Comparison of ENCODE assay signal across 20 cellular contexts in the genomic region with DNA sequence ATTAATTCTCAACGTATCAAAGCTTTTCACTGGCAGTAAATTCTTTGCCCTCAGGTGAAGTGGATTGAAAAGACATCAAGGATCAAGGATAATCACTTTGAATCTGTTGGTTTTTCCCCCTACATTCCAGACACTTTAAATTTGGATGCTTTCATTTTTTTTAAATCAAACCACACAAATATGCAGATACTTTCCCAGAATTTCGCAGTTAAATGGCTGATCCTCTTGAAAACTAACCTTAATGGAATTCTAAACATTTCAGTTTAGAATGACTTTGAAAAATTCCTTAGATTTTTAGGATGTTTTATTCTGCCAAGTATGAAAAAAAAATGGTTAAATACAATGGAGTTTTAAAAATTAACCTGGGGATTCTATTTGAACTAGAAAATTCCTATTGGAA.
DNase-seq lines count a peak whose midpoint lies in the region; ATAC-seq and TF ChIP-seq lines count a peak whose summit lies in the region.
"Had no signal": no experiment of that assay in that cellular context is flagged by ENCODE, and none has a peak within 500 bp of the region (broad histone marks: within the 10 kb centered on the region; RNA-seq: fewer than 3 reads in every experiment).

No MANE protein-coding gene starts in this region.

- H2AFZ ChIP-seq in IMR-90 (replicated peaks; ENCODE audit: low read length, poor library complexity): no peak overlapping the region
- H2AFZ ChIP-seq in neuronal stem cell (ENCODE audit: low read length): no peak overlapping the region

- H2BK12ac ChIP-seq in neuronal stem cell (ENCODE audit: low read length): no peak overlapping the region

- intact Hi-C loops in IMR-90 (cut with micrococcal nuclease): no loop called here

- H3K4me1 ChIP-seq in IMR-90 (ENCODE audit: control insufficient read depth, insufficient read depth, low read length) (peaks cover 16% of the 10 kb centered on the region), neuronal stem cell (ENCODE audit: control insufficient read depth in 2 of 2, insufficient read depth in 1 of 2, low read depth in 1 of 2, low read length in 2 of 2) (peaks cover 0 to 2% of the 10 kb centered on the region in 2 donors)
- H3K4me1 ChIP-seq: left ventricle myocardium inferior had no signal

- in situ Hi-C loops in IMR-90 (cut with MboI; ENCODE audit: low sequenced_read_pairs): no loop called here

- H3K4me1 Mint-ChIP-seq in stimulated activated naive CD8-positive, alpha-beta T cell treated with anti-CD3 and anti-CD28 coated beads, Interleukin-15, amount 100 ng/mL, for 72 hours: no peaks in the 10 kb centered on the region
- H3K4me1 Mint-ChIP-seq: activated naive CD4-positive, alpha-beta T cell treated with anti-CD3 and anti-CD28 coated beads, Interleukin-2, amount 50 U/mL, for 24 hours; central memory CD8-positive, alpha-beta T cell had no signal

- dilution Hi-C loops in IMR-90 (cut with HindIII; ENCODE audit: low sequenced_read_pairs, unreplicated experiment): no loop called here

- H3K18ac ChIP-seq in IMR-90 (ENCODE audit: low read depth, low read length) (peak overlapping the region; percentile 81; the same call in 1 of the 2 replicates), neuronal stem cell (ENCODE audit: low read length) (no peak overlapping the region)

- H3K9me3 ChIP-seq in IMR-90 (ENCODE audit: control insufficient read depth, insufficient read depth, low read length): no peaks in the 10 kb centered on the region
- no peaks in the 10 kb centered on the region for H3K9me3 ChIP-seq in neuronal stem cell (replicated peaks in 1 of 2; ENCODE audit: control insufficient read depth in 2 of 2, insufficient read depth in 1 of 2, low read depth in 1 of 2, low read length in 2 of 2)
- H3K9me3 ChIP-seq: left ventricle myocardium inferior, thoracic aorta had no signal

- CTCF ChIA-PET in IMR-90 (lab: Yijun Ruan, JAX): interaction anchor here (0.8 to 4.1 kb wide), 4 partner anchors 9 to 325 kb away, joined by 3 to 15 read pairs (median 4); no protein-coding TSS in a partner anchor

- H4K20me1 ChIP-seq in IMR-90 (ENCODE audit: insufficient read depth, low read length): no peaks in the 10 kb centered on the region

- peak overlapping the region; percentile 75 for H2BK120ac ChIP-seq in IMR-90 (ENCODE audit: low read depth, low read length)
- no peak overlapping the region for H2BK120ac ChIP-seq in neuronal stem cell (ENCODE audit: low read depth, low read length)

- no peaks in the 10 kb centered on the region for H3K27me3 Mint-ChIP-seq in stimulated activated naive CD8-positive, alpha-beta T cell treated with anti-CD3 and anti-CD28 coated beads, Interleukin-15, amount 100 ng/mL, for 72 hours
- H3K27me3 Mint-ChIP-seq: activated naive CD4-positive, alpha-beta T cell treated with anti-CD3 and anti-CD28 coated beads, Interleukin-2, amount 50 U/mL, for 24 hours; central memory CD8-positive, alpha-beta T cell; natural killer cell treated with Interleukin-12 subunit alpha and Interleukin-12 subunit beta and Interleukin-15 and Interleukin-18, amount 100 ng/mL, for 72 hours had no signal

- H2BK20ac ChIP-seq in IMR-90 (ENCODE audit: low read depth, low read length): peak overlapping the region; percentile 85; the same call in 1 of the 2 replicates

- POLR2A ChIA-PET in IMR-90 (lab: Charles Lee; ENCODE audit: unreplicated experiment): interaction anchor here (0.5 kb wide), 1 partner anchor 291 kb away, joined by 8 read pairs; no protein-coding TSS in a partner anchor

- H3K36me3 ChIP-seq in IMR-90 (ENCODE audit: control insufficient read depth, insufficient read depth, low read length) (no peaks in the 10 kb centered on the region), neuronal stem cell (replicated peaks in 1 of 2; ENCODE audit: control insufficient read depth in 2 of 2, insufficient read depth in 2 of 2, low read length in 2 of 2) (no peaks in the 10 kb centered on the region)
- H3K36me3 ChIP-seq: left ventricle myocardium inferior, thoracic aorta had no signal

- H2AK9ac ChIP-seq in IMR-90 (replicated peaks; ENCODE audit: low read depth, low read length, poor library complexity): no peak overlapping the region

- peak overlapping the region; percentile 26; the same call in 1 of the 2 replicates for H3K23ac ChIP-seq in IMR-90 (ENCODE audit: low read depth, low read length)
- H3K23ac ChIP-seq in neuronal stem cell (ENCODE audit: low read depth, low read length, poor library complexity): no peak overlapping the region

- H3K27me3 ChIP-seq in IMR-90 (ENCODE audit: control insufficient read depth, insufficient read depth, low read length): no peaks in the 10 kb centered on the region
- H3K27me3 ChIP-seq in neuronal stem cell (ENCODE audit: control insufficient read depth in 3 of 3, insufficient read depth in 3 of 3, low read depth in 1 of 3, low read length in 3 of 3): no peaks in the 10 kb centered on the region

- H4K8ac ChIP-seq in IMR-90 (ENCODE audit: low read depth in 2 of 2, low read length in 2 of 2) (peak overlapping the region in 1 of 2 experiments; percentile 78; a peak in 3 of 4 replicates), neuronal stem cell (ENCODE audit: low read depth, low read length) (no peak overlapping the region)

- peak overlapping the region; percentile 67; the same call in 1 of the 2 replicates for H4K91ac ChIP-seq in IMR-90 (ENCODE audit: insufficient read depth, low read depth, low read length)
- no peak overlapping the region for H4K91ac ChIP-seq in neuronal stem cell (ENCODE audit: low read depth, low read length, poor library complexity)

- WGBS in IMR-90 (ENCODE audit: extremely low coverage in 2 of 2, insufficient read length in 1 of 2), 2 experiments: no CpG with 5 or more reads among the region's 2 CpGs
- WGBS in neuronal stem cell (ENCODE audit: extremely low coverage in 2 of 2, insufficient read length in 2 of 2, insufficient replicate concordance in 1 of 2), 2 donors: no CpG with 5 or more reads among the region's 2 CpGs

- no peak overlapping the region for H3K14ac ChIP-seq in IMR-90 (replicated peaks; ENCODE audit: low read depth, low read length)
- H3K14ac ChIP-seq in neuronal stem cell (ENCODE audit: low read length): no peak overlapping the region

- H3K27ac Mint-ChIP-seq in stimulated activated naive CD8-positive, alpha-beta T cell treated with anti-CD3 and anti-CD28 coated beads, Interleukin-15, amount 100 ng/mL, for 72 hours: no peak overlapping the region
- H3K27ac Mint-ChIP-seq: activated naive CD4-positive, alpha-beta T cell treated with anti-CD3 and anti-CD28 coated beads, Interleukin-2, amount 50 U/mL, for 24 hours; natural killer cell treated with Interleukin-12 subunit alpha and Interleukin-12 subunit beta and Interleukin-15 and Interleukin-18, amount 100 ng/mL, for 72 hours had no signal

- H2AK5ac ChIP-seq in IMR-90 (ENCODE audit: low read depth, low read length): no peak overlapping the region
- no peak overlapping the region for H2AK5ac ChIP-seq in neuronal stem cell (ENCODE audit: low read depth, low read length)

- no peak for TF ChIP-seq RAD21 in IMR-90 (IDR thresholded peaks at IDR 0.05; ENCODE audit: low read length)

- H3K4me3 ChIP-seq in IMR-90 (ENCODE audit: insufficient read depth, low read depth, low read length): no peak overlapping the region
- no peak overlapping the region for H3K4me3 ChIP-seq in cardiac fibroblast (replicated peaks in 1 of 2; ENCODE audit: low read depth in 2 of 2, low read length in 2 of 2)
- H3K4me3 ChIP-seq in neuronal stem cell (ENCODE audit: low read length in 2 of 2): no peak overlapping the region
- H3K4me3 ChIP-seq: left ventricle myocardium inferior, thoracic aorta had no signal

- H3K4me3 Mint-ChIP-seq in stimulated activated naive CD8-positive, alpha-beta T cell treated with anti-CD3 and anti-CD28 coated beads, Interleukin-15, amount 100 ng/mL, for 72 hours: no peak overlapping the region
- H3K4me3 Mint-ChIP-seq: activated naive CD4-positive, alpha-beta T cell treated with anti-CD3 and anti-CD28 coated beads, Interleukin-2, amount 50 U/mL, for 24 hours; central memory CD8-positive, alpha-beta T cell; natural killer cell treated with Interleukin-12 subunit alpha and Interleukin-12 subunit beta and Interleukin-15 and Interleukin-18, amount 100 ng/mL, for 72 hours had no signal

- no peaks in the 10 kb centered on the region for H3K79me1 ChIP-seq in IMR-90 (ENCODE audit: low read depth in 1 of 2, low read length in 2 of 2)
- no peaks in the 10 kb centered on the region for H3K79me1 ChIP-seq in neuronal stem cell (ENCODE audit: low read depth, low read length)

- BruUV-seq in IMR-90 (replicated peaks; lab: Mats Ljungman, UMichigan): no TSS peak

- peak; percentile 44; the same call in 1 of the 2 replicates for ATAC-seq in IMR-90 (ENCODE audit: low read depth)
- no peak for ATAC-seq in esophagus mucosa
- no peak for ATAC-seq in stimulated activated naive CD8-positive, alpha-beta T cell treated with anti-CD3 and anti-CD28 coated beads, Interleukin-15, amount 100 ng/mL, for 72 hours
- ATAC-seq: natural killer cell treated with Interleukin-12 subunit alpha and Interleukin-12 subunit beta and Interleukin-15 and Interleukin-18, amount 100 ng/mL, for 72 hours; right cardiac atrium had no signal

- no peak overlapping the region for H3K27ac ChIP-seq in IMR-90 (ENCODE audit: insufficient read depth, low read length)
- H3K27ac ChIP-seq in neuronal stem cell (replicated peaks; ENCODE audit: low read length): no peak overlapping the region
- H3K27ac ChIP-seq: left ventricle myocardium inferior, thoracic aorta had no signal

- peaks cover 10% of the 10 kb centered on the region for H3K9me1 ChIP-seq in IMR-90 (ENCODE audit: insufficient read depth, low read length)

- H3K9me3 Mint-ChIP-seq in stimulated activated naive CD8-positive, alpha-beta T cell treated with anti-CD3 and anti-CD28 coated beads, Interleukin-15, amount 100 ng/mL, for 72 hours: no peaks in the 10 kb centered on the region
- H3K9me3 Mint-ChIP-seq: central memory CD8-positive, alpha-beta T cell; natural killer cell treated with Interleukin-12 subunit alpha and Interleukin-12 subunit beta and Interleukin-15 and Interleukin-18, amount 100 ng/mL, for 72 hours had no signal

- H3K4me2 ChIP-seq in IMR-90 (ENCODE audit: low read depth, low read length) (peak overlapping the region; percentile 77; the same call in 1 of the 2 replicates), neuronal stem cell (ENCODE audit: insufficient read depth, low read length, poor library complexity, severe bottlenecking) (no peak overlapping the region)

- DNase-seq in AG08396 (ENCODE audit: low spot score) (peak; percentile 22), IMR-90 (peak; percentile 58), cardiac fibroblast (ENCODE audit: low read depth in 2 of 2) (peak; percentile 44 to 80), kidney glomerular epithelial cell (lab: John Stamatoyannopoulos, UW) (peak; percentile 82), neuronal stem cell (ENCODE audit: low spot score) (no peak)
- no peak for DNase-seq in activated T-cell treated with anti-CD3 and anti-CD28 coated beads, Interleukin-2, amount 50 U/mL, for 48 hours
- DNase-seq in stimulated activated naive CD8-positive, alpha-beta T cell treated with anti-CD3 and anti-CD28 coated beads, Interleukin-15, amount 100 ng/mL, for 72 hours: no peak
- DNase-seq: activated CD8-positive, alpha-beta memory T cell treated with anti-CD3 and anti-CD28 coated beads, Interleukin-2, amount 50 U/mL, for 48 hours; Calu3; hippocampal formation; left ventricle myocardium inferior; NCI-H2081 treated with DMSO at 0.1 percent for 48 hours; NCI-H748 treated with DMSO at 0.1 percent for 48 hours; right cardiac atrium; T-helper 2 cell had no signal

- TF ChIP-seq CTCF in IMR-90 (conservative IDR thresholded peaks at IDR 0.05; ENCODE audit: low read depth, low read length) (no peak), cardiac fibroblast (IDR thresholded peaks at IDR 0.05; ENCODE audit: low read depth, low read length) (no peak)

- H2BK15ac ChIP-seq in IMR-90 (ENCODE audit: low read depth, low read length): no peak overlapping the region
- no peak overlapping the region for H2BK15ac ChIP-seq in neuronal stem cell (ENCODE audit: low read length)

- no peak overlapping the region for H3K9ac ChIP-seq in IMR-90 (ENCODE audit: low read depth, low read length)
- H3K9ac ChIP-seq in neuronal stem cell (ENCODE audit: low read depth, low read length, poor library complexity): no peak overlapping the region

- H4K5ac ChIP-seq in IMR-90 (ENCODE audit: low read depth, low read length): peak overlapping the region; percentile 34; the same call in 1 of the 2 replicates

- no peak for TF ChIP-seq POLR2A in IMR-90 (IDR thresholded peaks at IDR 0.05; ENCODE audit: low read depth, low read length)

- peak overlapping the region; percentile 42; the same call in 1 of the 2 replicates for H3K56ac ChIP-seq in IMR-90 (ENCODE audit: extremely low read depth, insufficient read depth, low read length)

- H2BK5ac ChIP-seq in IMR-90 (ENCODE audit: low read depth, low read length, poor library complexity, severe bottlenecking): peak overlapping the region; percentile 99
- H2BK5ac ChIP-seq in neuronal stem cell (ENCODE audit: low read length): no peak overlapping the region

- H3K4ac ChIP-seq in IMR-90 (ENCODE audit: low read depth, low read length) (peak overlapping the region; percentile 32; the same call in 1 of the 2 replicates), neuronal stem cell (ENCODE audit: low read length) (no peak overlapping the region)

Comparison
In these comparisons a context has a peak if more than half of its experiments do, and no peak if none do; other contexts are left out.
1. DNase-seq: peak in AG08396 (single experiment), IMR-90 (single experiment), cardiac fibroblast (2 of 2) and kidney glomerular epithelial cell (single experiment); none in neuronal stem cell (single experiment), activated T-cell treated with anti-CD3 and anti-CD28 coated beads, Interleukin-2, amount 50 U/mL, for 48 hours (0 of 2) and stimulated activated naive CD8-positive, alpha-beta T cell treated with anti-CD3 and anti-CD28 coated beads, Interleukin-15, amount 100 ng/mL, for 72 hours (0 of 2).